ENCODE assay signal across 26 cellular contexts in the genomic region with DNA sequence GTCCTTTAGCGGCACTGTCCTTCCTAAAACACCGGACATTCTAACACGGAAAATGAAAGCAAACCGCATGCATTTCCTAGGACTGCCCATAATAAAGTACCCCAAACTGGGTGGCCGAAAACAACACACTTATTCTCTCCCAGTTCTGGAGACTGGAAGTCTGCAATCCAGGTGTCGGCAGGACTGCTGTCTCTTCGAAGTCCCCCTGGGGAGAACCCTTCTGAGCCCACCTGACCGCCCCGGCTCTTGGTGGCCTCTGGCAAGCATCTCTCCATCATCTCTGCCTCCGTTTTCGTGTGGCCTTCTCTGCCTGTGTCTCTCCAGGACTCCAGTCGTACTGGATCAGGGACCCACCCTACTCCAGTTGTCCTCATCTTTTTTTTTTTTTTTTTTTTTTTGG. TPM values are rescaled to one million over a fixed set of nuclear protein-coding genes. Genes with fewer than 3 reads are reported as not detected.
DNase-seq lines count a peak whose midpoint lies in the region; ATAC-seq and TF ChIP-seq lines count a peak whose summit lies in the region.
"Had no signal": no experiment of that assay in that cellular context is flagged by ENCODE, and none has a peak within 500 bp of the region (broad histone marks: within the 10 kb centered on the region; RNA-seq: fewer than 3 reads in every experiment).

No MANE protein-coding gene starts in this region.

- H3K36me3 ChIP-seq in left ventricle myocardium inferior (peaks cover 4% of the 10 kb centered on the region), heart right ventricle (peaks cover 0 to 26% (median 0%) of the 10 kb centered on the region in 9 donors), SJSA1 (peaks cover 15% of the 10 kb centered on the region), lower lobe of right lung (no peaks in the 10 kb centered on the region)

- H3K27me3 Mint-ChIP-seq in osteocyte (ENCODE audit: unreplicated experiment), result no peaks in the 10 kb centered on the region
- H3K27me3 Mint-ChIP-seq: CD4-positive, alpha-beta memory T cell had no signal

- intact Hi-C loops in left ventricle myocardium inferior (cut with micrococcal nuclease), result no loop called here
- intact Hi-C loops in heart right ventricle (cut with DNase I), result loop anchor here in 1 of 10 donors (10.0 kb wide), 1 partner anchor 52 kb away; the partner anchor contains the start of gene SYNJ2
- intact Hi-C loops in lower lobe of right lung (cut with DNase I), result no loop called here

- H3K9me3 Mint-ChIP-seq in osteocyte (ENCODE audit: unreplicated experiment), result no peaks in the 10 kb centered on the region
- H3K9me3 Mint-ChIP-seq: HFFc6 had no signal

- H3K27me3 ChIP-seq in left ventricle myocardium inferior (ENCODE audit: low read depth), result no peaks in the 10 kb centered on the region
- no peaks in the 10 kb centered on the region for H3K27me3 ChIP-seq in heart right ventricle
- H3K27me3 ChIP-seq in SJSA1 (replicated peaks), result no peaks in the 10 kb centered on the region
- no peaks in the 10 kb centered on the region for H3K27me3 ChIP-seq in lower lobe of right lung (ENCODE audit: low read depth)
- H3K27me3 ChIP-seq: MG63 had no signal

- DNase-seq in left ventricle myocardium inferior (peak; percentile 7), heart right ventricle (no peak), SJSA1 (ENCODE audit: low read depth in 1 of 2, low spot score in 2 of 2) (peak in 1 of 2 experiments; percentile 48), lower lobe of right lung (peak; percentile 28), osteocyte (ENCODE audit: extremely low spot score, unreplicated experiment) (no peak), NCI-H1105 treated with DMSO at 0.1 percent for 48 hours (lab: John Stamatoyannopoulos, UW) (no peak)
- DNase-seq: C1 segment of cervical spinal cord; CD4-positive, alpha-beta memory T cell; COR-L47; DMS53; GOT3; HFFc6; KBM-7; MG63; NCI-H1417; NCI-H1694; NCI-H2029 treated with DMSO at 0.1 percent for 48 hours; NCI-H446 treated with DMSO at 0.1 percent for 48 hours; NCI-H526; NCI-H82; NK-92 treated with Interleukin-12 subunit alpha and Interleukin-12 subunit beta, amount 100 ng/mL, for 24 hours; SHP77 treated with DMSO at 0.1 percent for 48 hours had no signal

- H3K4me1 ChIP-seq in left ventricle myocardium inferior (peaks cover 70% of the 10 kb centered on the region), heart right ventricle (peaks cover 32 to 67% (median 51%) of the 10 kb centered on the region in 9 donors), SJSA1 (replicated peaks) (peaks cover 60% of the 10 kb centered on the region), lower lobe of right lung (peaks cover 42% of the 10 kb centered on the region)
- H3K4me1 ChIP-seq: HAP-1 had no signal

- peaks cover 86% of the 10 kb centered on the region for H3K4me1 Mint-ChIP-seq in osteocyte (ENCODE audit: unreplicated experiment)

- no peak overlapping the region for H3K4me3 Mint-ChIP-seq in osteocyte (ENCODE audit: unreplicated experiment)
- H3K4me3 Mint-ChIP-seq: CD4-positive, alpha-beta memory T cell; HFFc6 had no signal

- 96 to 97% methylated on average over 12 of the region's 12 CpGs for WGBS in heart right ventricle, 2 donors

- H3K36me3 Mint-ChIP-seq in osteocyte (ENCODE audit: unreplicated experiment), result peaks cover 37% of the 10 kb centered on the region

- H3K4me3 ChIP-seq in left ventricle myocardium inferior (no peak overlapping the region), heart right ventricle (no peak overlapping the region), SJSA1 (no peak overlapping the region), lower lobe of right lung (no peak overlapping the region)
- H3K4me3 ChIP-seq: HAP-1, MG63, SK-N-MC had no signal

- H3K27ac Mint-ChIP-seq in osteocyte (ENCODE audit: unreplicated experiment), result no peak overlapping the region

- H3K27ac ChIP-seq in left ventricle myocardium inferior (replicated peaks), result no peak overlapping the region
- no peak overlapping the region for H3K27ac ChIP-seq in heart right ventricle
- peak overlapping the region; percentile 13; the same call in 1 of the 2 replicates for H3K27ac ChIP-seq in SJSA1
- H3K27ac ChIP-seq in lower lobe of right lung, result no peak overlapping the region
- H3K27ac ChIP-seq: RWPE1, SK-N-MC had no signal

- no peak for ATAC-seq in heart right ventricle
- no peak for ATAC-seq in lower lobe of right lung
- no peak for ATAC-seq in GM19324 (IDR thresholded peaks at IDR 0.05; ENCODE audit: low FRiP score, unreplicated experiment)

- H3K9me3 ChIP-seq in left ventricle myocardium inferior (replicated peaks) (no peaks in the 10 kb centered on the region), heart right ventricle (no peaks in the 10 kb centered on the region), SJSA1 (replicated peaks) (no peaks in the 10 kb centered on the region), lower lobe of right lung (no peaks in the 10 kb centered on the region)
- H3K9me3 ChIP-seq: HAP-1, MG63 had no signal

- no peak for TF ChIP-seq CTCF in left ventricle myocardium inferior (IDR thresholded peaks at IDR 0.05; ENCODE audit: borderline replicate concordance)
- TF ChIP-seq CTCF in heart right ventricle (IDR thresholded peaks at IDR 0.05), result no peak
- no peak for TF ChIP-seq CTCF in lower lobe of right lung (IDR thresholded peaks at IDR 0.05)
- TF ChIP-seq CTCF in osteocyte (IDR thresholded peaks at IDR 0.05), result no peak

RNA-seq across cellular contexts. Expression of gene SYNJ2, which starts 55.4 kb away (rescaled TPM):
- total RNA-seq in left ventricle myocardium inferior (12.3 TPM), heart right ventricle (10 to 100 TPM; 14.0 to 27.8 (median 19.6) TPM), lower lobe of right lung (4.5 TPM), osteocyte (94.5 and 95.4 TPM in 2 replicates)
- polyA plus RNA-seq in heart right ventricle, result 10 to 100 TPM; 14.5 to 17.6 TPM
- total RNA-seq in SJSA1 (2014; rRNA removed; shearing (Covaris generic)), result 20.9 and 23.7 TPM in 2 replicates

Comparison
In these comparisons a context has a peak if more than half of its experiments do, and no peak if none do; other contexts are left out.
1. DNase-seq: peak in left ventricle myocardium inferior (single experiment) and lower lobe of right lung (single experiment); none in heart right ventricle (0 of 2), osteocyte (single experiment) and NCI-H1105 treated with DMSO at 0.1 percent for 48 hours (single experiment).